Comparison of ENCODE assay signal across 1 cellular context in the genomic region with DNA sequence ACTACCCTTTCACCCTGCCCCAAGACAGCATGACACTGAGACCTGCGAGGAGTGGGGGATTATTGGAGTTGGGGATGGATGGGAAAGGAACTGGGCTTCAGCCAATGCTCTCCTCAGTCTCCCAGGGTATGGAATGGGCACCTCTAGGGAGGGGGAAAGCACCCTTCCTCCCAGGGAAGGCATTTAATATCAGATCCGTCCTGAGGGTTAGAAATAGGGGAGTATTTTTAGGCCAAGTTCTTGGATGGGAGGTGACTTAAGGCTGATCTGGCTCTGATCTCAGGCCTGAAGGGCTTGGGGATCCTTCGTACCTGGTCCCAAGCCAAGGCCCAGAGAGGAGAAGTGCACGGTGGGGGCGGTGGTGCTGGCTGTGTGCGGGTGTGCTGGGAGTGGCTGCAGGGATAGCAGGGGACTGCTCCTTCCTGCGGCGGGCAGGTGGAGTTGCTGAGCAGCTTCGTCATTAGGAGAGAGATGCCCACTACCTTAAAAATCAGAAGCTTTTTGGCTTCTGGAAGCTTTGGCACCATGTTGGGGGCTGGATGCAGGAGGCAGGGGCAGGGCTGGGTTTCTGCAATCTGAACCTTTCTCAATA.
TF ChIP-seq lines count a peak whose summit lies in the region.

No MANE protein-coding gene starts in this region.

TF ChIP-seq in GM23338, 12 proteins besides CTCF, POLR2A, EP300 and RAD21 (continued from another document):
- TF ChIP-seq, protein P1, sequence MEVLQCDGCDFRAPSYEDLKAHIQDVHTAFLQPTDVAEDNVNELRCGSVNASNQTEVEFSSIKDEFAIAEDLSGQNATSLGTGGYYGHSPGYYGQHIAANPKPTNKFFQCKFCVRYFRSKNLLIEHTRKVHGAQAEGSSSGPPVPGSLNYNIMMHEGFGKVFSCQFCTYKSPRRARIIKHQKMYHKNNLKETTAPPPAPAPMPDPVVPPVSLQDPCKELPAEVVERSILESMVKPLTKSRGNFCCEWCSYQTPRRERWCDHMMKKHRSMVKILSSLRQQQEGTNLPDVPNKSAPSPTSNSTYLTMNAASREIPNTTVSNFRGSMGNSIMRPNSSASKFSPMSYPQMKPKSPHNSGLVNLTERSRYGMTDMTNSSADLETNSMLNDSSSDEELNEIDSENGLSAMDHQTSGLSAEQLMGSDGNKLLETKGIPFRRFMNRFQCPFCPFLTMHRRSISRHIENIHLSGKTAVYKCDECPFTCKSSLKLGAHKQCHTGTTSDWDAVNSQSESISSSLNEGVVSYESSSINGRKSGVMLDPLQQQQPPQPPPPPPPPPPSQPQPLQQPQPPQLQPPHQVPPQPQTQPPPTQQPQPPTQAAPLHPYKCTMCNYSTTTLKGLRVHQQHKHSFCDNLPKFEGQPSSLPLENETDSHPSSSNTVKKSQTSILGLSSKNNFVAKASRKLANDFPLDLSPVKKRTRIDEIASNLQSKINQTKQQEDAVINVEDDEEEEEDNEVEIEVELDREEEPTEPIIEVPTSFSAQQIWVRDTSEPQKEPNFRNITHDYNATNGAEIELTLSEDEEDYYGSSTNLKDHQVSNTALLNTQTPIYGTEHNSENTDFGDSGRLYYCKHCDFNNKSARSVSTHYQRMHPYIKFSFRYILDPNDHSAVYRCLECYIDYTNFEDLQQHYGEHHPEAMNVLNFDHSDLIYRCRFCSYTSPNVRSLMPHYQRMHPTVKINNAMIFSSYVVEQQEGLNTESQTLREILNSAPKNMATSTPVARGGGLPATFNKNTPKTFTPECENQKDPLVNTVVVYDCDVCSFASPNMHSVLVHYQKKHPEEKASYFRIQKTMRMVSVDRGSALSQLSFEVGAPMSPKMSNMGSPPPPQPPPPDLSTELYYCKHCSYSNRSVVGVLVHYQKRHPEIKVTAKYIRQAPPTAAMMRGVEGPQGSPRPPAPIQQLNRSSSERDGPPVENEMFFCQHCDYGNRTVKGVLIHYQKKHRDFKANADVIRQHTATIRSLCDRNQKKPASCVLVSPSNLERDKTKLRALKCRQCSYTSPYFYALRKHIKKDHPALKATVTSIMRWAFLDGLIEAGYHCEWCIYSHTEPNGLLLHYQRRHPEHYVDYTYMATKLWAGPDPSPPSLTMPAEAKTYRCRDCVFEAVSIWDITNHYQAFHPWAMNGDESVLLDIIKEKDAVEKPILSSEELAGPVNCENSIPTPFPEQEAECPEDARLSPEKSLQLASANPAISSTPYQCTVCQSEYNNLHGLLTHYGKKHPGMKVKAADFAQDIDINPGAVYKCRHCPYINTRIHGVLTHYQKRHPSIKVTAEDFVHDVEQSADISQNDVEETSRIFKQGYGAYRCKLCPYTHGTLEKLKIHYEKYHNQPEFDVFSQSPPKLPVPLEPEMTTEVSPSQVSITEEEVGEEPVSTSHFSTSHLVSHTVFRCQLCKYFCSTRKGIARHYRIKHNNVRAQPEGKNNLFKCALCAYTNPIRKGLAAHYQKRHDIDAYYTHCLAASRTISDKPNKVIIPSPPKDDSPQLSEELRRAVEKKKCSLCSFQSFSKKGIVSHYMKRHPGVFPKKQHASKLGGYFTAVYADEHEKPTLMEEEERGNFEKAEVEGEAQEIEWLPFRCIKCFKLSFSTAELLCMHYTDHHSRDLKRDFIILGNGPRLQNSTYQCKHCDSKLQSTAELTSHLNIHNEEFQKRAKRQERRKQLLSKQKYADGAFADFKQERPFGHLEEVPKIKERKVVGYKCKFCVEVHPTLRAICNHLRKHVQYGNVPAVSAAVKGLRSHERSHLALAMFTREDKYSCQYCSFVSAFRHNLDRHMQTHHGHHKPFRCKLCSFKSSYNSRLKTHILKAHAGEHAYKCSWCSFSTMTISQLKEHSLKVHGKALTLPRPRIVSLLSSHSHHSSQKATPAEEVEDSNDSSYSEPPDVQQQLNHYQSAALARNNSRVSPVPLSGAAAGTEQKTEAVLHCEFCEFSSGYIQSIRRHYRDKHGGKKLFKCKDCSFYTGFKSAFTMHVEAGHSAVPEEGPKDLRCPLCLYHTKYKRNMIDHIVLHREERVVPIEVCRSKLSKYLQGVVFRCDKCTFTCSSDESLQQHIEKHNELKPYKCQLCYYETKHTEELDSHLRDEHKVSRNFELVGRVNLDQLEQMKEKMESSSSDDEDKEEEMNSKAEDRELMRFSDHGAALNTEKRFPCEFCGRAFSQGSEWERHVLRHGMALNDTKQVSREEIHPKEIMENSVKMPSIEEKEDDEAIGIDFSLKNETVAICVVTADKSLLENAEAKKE (CRISPR knock-in tag; IDR thresholded peaks at IDR 0.05), result no peak
- TF ChIP-seq CREB1 (CRISPR knock-in tag; IDR thresholded peaks at IDR 0.05; ENCODE audit: low read depth), result no peak
